Comparison of ENCODE assay signal across 12 cellular contexts in the genomic region with DNA sequence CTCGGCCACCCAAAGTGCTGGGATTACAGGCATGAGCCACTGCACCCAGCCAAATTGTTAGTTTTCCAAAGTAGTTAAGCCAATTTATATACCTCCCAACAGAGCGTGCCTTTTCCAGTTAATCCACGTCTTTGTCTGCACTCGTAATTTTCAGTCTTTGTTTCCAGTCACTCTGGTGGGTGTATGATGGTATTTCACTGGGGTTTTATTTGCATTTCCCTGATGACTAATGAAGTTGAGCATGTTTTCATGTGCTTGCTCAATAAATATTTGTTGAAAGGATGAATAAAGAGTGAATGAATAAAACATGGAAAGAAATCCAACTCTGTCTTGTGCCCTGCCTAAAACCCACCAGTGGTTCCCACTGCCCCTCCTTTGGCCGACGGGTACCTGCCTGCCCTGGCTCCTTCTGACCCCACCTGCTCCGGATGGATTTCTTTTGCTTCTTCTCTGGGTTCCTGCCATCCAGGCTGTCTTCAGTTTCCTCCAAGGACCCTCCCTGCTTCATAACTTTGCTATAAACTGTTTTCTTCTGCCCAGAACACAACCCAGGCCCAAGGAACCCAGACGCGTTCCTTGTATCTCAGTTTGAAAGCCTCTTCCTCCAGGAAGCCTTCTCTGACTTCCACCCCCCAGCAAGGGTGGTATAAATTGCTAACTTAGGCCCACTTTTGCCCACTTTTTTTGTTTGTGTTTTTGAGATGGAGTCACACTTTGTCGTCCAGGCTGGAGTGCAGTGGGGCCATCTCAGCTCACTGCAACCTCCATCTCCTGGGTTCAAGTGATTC. TPM values are rescaled to one million over a fixed set of nuclear protein-coding genes. Genes with fewer than 3 reads are reported as not detected.
DNase-seq lines count a peak whose midpoint lies in the region; ATAC-seq and TF ChIP-seq lines count a peak whose summit lies in the region.
"Had no signal": no experiment of that assay in that cellular context is flagged by ENCODE, and none has a peak within 500 bp of the region (broad histone marks: within the 10 kb centered on the region; RNA-seq: fewer than 3 reads in every experiment).

No MANE protein-coding gene starts in this region.

- no peak overlapping the region for H3K9ac ChIP-seq in adipocyte (ENCODE audit: low read length)

- DNase-seq in AG08395 (ENCODE audit: low spot score) (peak; percentile 70), adipocyte (ENCODE audit: low read depth) (peak; percentile 70), kidney glomerular epithelial cell (lab: John Stamatoyannopoulos, UW) (peak; percentile 34), GM20000 (ENCODE audit: low spot score) (no peak)
- DNase-seq in naive thymus-derived CD8-positive, alpha-beta T cell: no peak
- DNase-seq in activated naive CD4-positive, alpha-beta T cell treated with anti-CD3 and anti-CD28 coated beads, Interleukin-2, amount 50 U/mL, for 16 hours: no peak
- DNase-seq: DMS79, NCI-H1092 treated with DMSO at 0.1 percent for 48 hours, SHP77, substantia nigra had no signal

- no peaks in the 10 kb centered on the region for H3K36me3 ChIP-seq in HEK293 (ENCODE audit: control insufficient read depth in 2 of 2, insufficient read depth in 1 of 2, low read length in 2 of 2)
- H3K36me3 ChIP-seq in adipocyte (ENCODE audit: control insufficient read depth, insufficient read depth, low read length, severe bottlenecking): no peaks in the 10 kb centered on the region

- H3K27ac ChIP-seq in HEK293 (ENCODE audit: extremely low read depth, low read depth, low read length): no peak overlapping the region; the same call in 1 of the 2 replicates

- CTCF ChIA-PET in HEK293 (lab: Yijun Ruan, JAX): interaction anchor here (0.6 kb wide), 1 partner anchor 236 kb away, joined by 3 read pairs; no protein-coding TSS in a partner anchor

- H3K4me1 Mint-ChIP-seq in naive thymus-derived CD8-positive, alpha-beta T cell: peaks cover 15 to 37% (median 31%) of the 10 kb centered on the region in 4 donors

- H3K4me1 ChIP-seq in HEK293 (ENCODE audit: control insufficient read depth, insufficient read depth, low read length): no peaks in the 10 kb centered on the region
- H3K4me1 ChIP-seq in adipocyte (ENCODE audit: control insufficient read depth, insufficient read depth, low read length): peaks cover 19% of the 10 kb centered on the region

- ATAC-seq in naive thymus-derived CD8-positive, alpha-beta T cell: no peak
- ATAC-seq in HG03175 (IDR thresholded peaks at IDR 0.05; ENCODE audit: unreplicated experiment): no peak

- no peak for TF ChIP-seq CTCF in HEK293 (tag by site-specific recombination; IDR thresholded peaks at IDR 0.05)
- no peak for TF ChIP-seq CTCF in GM20000 (IDR thresholded peaks at IDR 0.05; ENCODE audit: extremely low read depth, missing control alignments)

- H3K9me3 Mint-ChIP-seq in naive thymus-derived CD8-positive, alpha-beta T cell: no peaks in the 10 kb centered on the region

- H3K36me3 Mint-ChIP-seq in naive thymus-derived CD8-positive, alpha-beta T cell: no peaks in the 10 kb centered on the region

- no peak overlapping the region for H3K4me3 Mint-ChIP-seq in naive thymus-derived CD8-positive, alpha-beta T cell

- H3K9me3 ChIP-seq in HEK293 (ENCODE audit: control insufficient read depth, insufficient read depth, low read depth, low read length) (no peaks in the 10 kb centered on the region), adipocyte (ENCODE audit: control insufficient read depth, low read length) (no peaks in the 10 kb centered on the region)

- POLR2A ChIA-PET in HEK293 (lab: Yijun Ruan, JAX): no interaction called here
- POLR2A ChIA-PET in naive thymus-derived CD8-positive, alpha-beta T cell (lab: Charles Lee): interaction anchor here (0.6 to 1.5 kb wide), 3 partner anchors 9 to 58 kb away, joined by 3 to 4 read pairs (median 3); partner anchors contain the start of gene CEP20

- H3K4me3 ChIP-seq in HEK293 (ENCODE audit: low read depth, low read length) (no peak overlapping the region), adipocyte (ENCODE audit: low read length) (no peak overlapping the region)

- peak overlapping the region in 3 of 10 donors; percentile 24 to 48 (median 44) for H3K27ac Mint-ChIP-seq in naive thymus-derived CD8-positive, alpha-beta T cell

- no peaks in the 10 kb centered on the region for H3K27me3 ChIP-seq in adipocyte (replicated peaks; ENCODE audit: control insufficient read depth, insufficient read depth, low read length)

- H3K27me3 Mint-ChIP-seq in naive thymus-derived CD8-positive, alpha-beta T cell: no peaks in the 10 kb centered on the region

TF ChIP-seq in HEK293, 187 proteins besides CTCF, POLR2A, EP300 and RAD21:
- TF ChIP-seq KLF17 (tag by site-specific recombination; IDR thresholded peaks at IDR 0.05): 0 out of 2 replicates have a peak, but pooled peaks have one; percentile 49
- no peak for TF ChIP-seq ZNF157 (tag by site-specific recombination; IDR thresholded peaks at IDR 0.05)
- TF ChIP-seq FEZF1 (tag by site-specific recombination; IDR thresholded peaks at IDR 0.05): peak; percentile 57
- TF ChIP-seq ZNF629 (tag by site-specific recombination; IDR thresholded peaks at IDR 0.05): 0 out of 2 replicates have a peak, but pooled peaks have one; percentile 18
- peak; percentile 42; the same call in 1 of the 2 replicates for TF ChIP-seq OSR2 (tag by site-specific recombination; IDR thresholded peaks at IDR 0.05)
- no peak for TF ChIP-seq ZNF112 (tag by site-specific recombination; IDR thresholded peaks at IDR 0.05)
- 0 out of 2 replicates have a peak, but pooled peaks have one; percentile 24 for TF ChIP-seq ZEB2 (tag by site-specific recombination; IDR thresholded peaks at IDR 0.05)
- TF ChIP-seq ZNF335 (tag by site-specific recombination; conservative IDR thresholded peaks at IDR 0.05): 0 out of 2 replicates have a peak, but pooled peaks have one; percentile 12
- TF ChIP-seq, protein P1, sequence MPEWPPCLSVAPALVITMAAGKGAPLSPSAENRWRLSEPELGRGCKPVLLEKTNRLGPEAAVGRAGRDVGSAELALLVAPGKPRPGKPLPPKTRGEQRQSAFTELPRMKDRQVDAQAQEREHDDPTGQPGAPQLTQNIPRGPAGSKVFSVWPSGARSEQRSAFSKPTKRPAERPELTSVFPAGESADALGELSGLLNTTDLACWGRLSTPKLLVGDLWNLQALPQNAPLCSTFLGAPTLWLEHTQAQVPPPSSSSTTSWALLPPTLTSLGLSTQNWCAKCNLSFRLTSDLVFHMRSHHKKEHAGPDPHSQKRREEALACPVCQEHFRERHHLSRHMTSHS (tag by site-specific recombination; IDR thresholded peaks at IDR 0.05): no peak
- TF ChIP-seq ZFHX2 (tag by site-specific recombination; conservative IDR thresholded peaks at IDR 0.05): peak; percentile 39; the same call in 1 of the 2 replicates
- TF ChIP-seq, protein P2, sequence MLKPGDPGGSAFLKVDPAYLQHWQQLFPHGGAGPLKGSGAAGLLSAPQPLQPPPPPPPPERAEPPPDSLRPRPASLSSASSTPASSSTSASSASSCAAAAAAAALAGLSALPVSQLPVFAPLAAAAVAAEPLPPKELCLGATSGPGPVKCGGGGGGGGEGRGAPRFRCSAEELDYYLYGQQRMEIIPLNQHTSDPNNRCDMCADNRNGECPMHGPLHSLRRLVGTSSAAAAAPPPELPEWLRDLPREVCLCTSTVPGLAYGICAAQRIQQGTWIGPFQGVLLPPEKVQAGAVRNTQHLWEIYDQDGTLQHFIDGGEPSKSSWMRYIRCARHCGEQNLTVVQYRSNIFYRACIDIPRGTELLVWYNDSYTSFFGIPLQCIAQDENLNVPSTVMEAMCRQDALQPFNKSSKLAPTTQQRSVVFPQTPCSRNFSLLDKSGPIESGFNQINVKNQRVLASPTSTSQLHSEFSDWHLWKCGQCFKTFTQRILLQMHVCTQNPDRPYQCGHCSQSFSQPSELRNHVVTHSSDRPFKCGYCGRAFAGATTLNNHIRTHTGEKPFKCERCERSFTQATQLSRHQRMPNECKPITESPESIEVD (tag by site-specific recombination; IDR thresholded peaks at IDR 0.05): peak; percentile 64
- 0 out of 2 replicates have a peak, but pooled peaks have one; percentile 24 for TF ChIP-seq INSM2 (tag by site-specific recombination; IDR thresholded peaks at IDR 0.05)
- TF ChIP-seq SP7 (tag by site-specific recombination; IDR thresholded peaks at IDR 0.05): 0 out of 2 replicates have a peak, but pooled peaks have one; percentile 51

RNA-seq across cellular contexts. Expression of gene ABCC1, which starts 3.0 kb away (rescaled TPM):
- total RNA-seq in naive thymus-derived CD8-positive, alpha-beta T cell: 10 to 100 TPM; 66.7 to 68.6 TPM
- polyA plus RNA-seq in naive thymus-derived CD8-positive, alpha-beta T cell: 1 to 10 TPM; 3.7 to 9.0 (median 4.3) TPM

RNA-seq across cellular contexts. Expression of gene CEP20, which starts 58.0 kb away (rescaled TPM):
- total RNA-seq in naive thymus-derived CD8-positive, alpha-beta T cell: 10 to 100 TPM; 26.0 to 26.8 TPM
- 10 to 100 TPM; 26.5 to 32.9 (median 27.9) TPM for polyA plus RNA-seq in naive thymus-derived CD8-positive, alpha-beta T cell

Comparison
In these comparisons a context has a peak if more than half of its experiments do, and no peak if none do; other contexts are left out.
1. DNase-seq: peak in AG08395 (single experiment), adipocyte (single experiment) and kidney glomerular epithelial cell (single experiment); none in naive thymus-derived CD8-positive, alpha-beta T cell (0 of 10), GM20000 (single experiment) and activated naive CD4-positive, alpha-beta T cell treated with anti-CD3 and anti-CD28 coated beads, Interleukin-2, amount 50 U/mL, for 16 hours (single experiment).